Comparison of ENCODE assay signal across 1 cellular context in the genomic region with DNA sequence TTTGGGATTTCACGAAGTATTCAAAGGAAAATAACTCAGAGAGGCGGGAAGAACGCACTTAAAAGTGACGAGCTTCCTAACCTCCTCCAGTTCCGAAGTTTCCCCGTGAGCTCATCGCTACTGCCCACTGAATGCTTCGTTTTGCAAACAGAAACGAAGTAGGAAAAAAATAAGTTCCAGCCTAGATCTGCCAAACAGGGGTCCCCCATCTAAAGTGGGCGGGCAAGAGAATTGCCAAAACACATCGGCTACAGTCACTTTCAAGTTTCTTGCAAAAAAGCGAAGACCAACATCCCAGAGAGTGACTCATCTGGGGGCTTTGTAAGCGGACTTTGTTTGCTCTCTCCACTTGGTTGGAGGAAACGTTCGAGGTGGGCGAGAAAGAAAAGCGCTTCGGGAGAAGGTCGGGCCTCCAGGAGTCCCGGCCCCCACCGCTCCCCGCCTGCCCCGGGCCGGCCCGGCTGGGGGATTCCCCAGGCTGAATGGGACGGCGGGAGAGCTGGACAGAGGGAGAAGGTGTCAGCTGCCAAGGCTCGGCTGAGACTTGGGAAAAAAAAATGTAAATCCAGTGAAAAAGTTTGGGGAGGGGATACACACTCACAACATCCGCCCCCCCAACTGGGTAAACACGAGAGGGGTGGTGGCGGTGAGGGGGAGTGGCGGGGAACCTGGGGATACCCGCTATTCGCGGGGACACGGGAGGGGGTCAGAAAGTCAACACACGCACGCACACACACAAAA.
A peak's percentile ranks its signal among the peaks of the same experiment; 100 is the strongest.
TF ChIP-seq lines count a peak whose summit lies in the region.

No MANE protein-coding gene starts in this region.

TF ChIP-seq in HepG2, 621 proteins besides CTCF, POLR2A, EP300 and RAD21 (continued from another document and continues in another):
- TF ChIP-seq, protein P1, sequence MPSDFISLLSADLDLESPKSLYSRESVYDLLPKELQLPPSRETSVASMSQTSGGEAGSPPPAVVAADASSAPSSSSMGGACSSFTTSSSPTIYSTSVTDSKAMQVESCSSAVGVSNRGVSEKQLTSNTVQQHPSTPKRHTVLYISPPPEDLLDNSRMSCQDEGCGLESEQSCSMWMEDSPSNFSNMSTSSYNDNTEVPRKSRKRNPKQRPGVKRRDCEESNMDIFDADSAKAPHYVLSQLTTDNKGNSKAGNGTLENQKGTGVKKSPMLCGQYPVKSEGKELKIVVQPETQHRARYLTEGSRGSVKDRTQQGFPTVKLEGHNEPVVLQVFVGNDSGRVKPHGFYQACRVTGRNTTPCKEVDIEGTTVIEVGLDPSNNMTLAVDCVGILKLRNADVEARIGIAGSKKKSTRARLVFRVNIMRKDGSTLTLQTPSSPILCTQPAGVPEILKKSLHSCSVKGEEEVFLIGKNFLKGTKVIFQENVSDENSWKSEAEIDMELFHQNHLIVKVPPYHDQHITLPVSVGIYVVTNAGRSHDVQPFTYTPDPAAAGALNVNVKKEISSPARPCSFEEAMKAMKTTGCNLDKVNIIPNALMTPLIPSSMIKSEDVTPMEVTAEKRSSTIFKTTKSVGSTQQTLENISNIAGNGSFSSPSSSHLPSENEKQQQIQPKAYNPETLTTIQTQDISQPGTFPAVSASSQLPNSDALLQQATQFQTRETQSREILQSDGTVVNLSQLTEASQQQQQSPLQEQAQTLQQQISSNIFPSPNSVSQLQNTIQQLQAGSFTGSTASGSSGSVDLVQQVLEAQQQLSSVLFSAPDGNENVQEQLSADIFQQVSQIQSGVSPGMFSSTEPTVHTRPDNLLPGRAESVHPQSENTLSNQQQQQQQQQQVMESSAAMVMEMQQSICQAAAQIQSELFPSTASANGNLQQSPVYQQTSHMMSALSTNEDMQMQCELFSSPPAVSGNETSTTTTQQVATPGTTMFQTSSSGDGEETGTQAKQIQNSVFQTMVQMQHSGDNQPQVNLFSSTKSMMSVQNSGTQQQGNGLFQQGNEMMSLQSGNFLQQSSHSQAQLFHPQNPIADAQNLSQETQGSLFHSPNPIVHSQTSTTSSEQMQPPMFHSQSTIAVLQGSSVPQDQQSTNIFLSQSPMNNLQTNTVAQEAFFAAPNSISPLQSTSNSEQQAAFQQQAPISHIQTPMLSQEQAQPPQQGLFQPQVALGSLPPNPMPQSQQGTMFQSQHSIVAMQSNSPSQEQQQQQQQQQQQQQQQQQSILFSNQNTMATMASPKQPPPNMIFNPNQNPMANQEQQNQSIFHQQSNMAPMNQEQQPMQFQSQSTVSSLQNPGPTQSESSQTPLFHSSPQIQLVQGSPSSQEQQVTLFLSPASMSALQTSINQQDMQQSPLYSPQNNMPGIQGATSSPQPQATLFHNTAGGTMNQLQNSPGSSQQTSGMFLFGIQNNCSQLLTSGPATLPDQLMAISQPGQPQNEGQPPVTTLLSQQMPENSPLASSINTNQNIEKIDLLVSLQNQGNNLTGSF (CRISPR knock-in tag; IDR thresholded peaks at IDR 0.05) = no peak
- TF ChIP-seq TP53 (CRISPR knock-in tag; conservative IDR thresholded peaks at IDR 0.05) = no peak
- TF ChIP-seq HMGA1 (CRISPR knock-in tag; conservative IDR thresholded peaks at IDR 0.05) = no peak
- TF ChIP-seq, protein P2, sequence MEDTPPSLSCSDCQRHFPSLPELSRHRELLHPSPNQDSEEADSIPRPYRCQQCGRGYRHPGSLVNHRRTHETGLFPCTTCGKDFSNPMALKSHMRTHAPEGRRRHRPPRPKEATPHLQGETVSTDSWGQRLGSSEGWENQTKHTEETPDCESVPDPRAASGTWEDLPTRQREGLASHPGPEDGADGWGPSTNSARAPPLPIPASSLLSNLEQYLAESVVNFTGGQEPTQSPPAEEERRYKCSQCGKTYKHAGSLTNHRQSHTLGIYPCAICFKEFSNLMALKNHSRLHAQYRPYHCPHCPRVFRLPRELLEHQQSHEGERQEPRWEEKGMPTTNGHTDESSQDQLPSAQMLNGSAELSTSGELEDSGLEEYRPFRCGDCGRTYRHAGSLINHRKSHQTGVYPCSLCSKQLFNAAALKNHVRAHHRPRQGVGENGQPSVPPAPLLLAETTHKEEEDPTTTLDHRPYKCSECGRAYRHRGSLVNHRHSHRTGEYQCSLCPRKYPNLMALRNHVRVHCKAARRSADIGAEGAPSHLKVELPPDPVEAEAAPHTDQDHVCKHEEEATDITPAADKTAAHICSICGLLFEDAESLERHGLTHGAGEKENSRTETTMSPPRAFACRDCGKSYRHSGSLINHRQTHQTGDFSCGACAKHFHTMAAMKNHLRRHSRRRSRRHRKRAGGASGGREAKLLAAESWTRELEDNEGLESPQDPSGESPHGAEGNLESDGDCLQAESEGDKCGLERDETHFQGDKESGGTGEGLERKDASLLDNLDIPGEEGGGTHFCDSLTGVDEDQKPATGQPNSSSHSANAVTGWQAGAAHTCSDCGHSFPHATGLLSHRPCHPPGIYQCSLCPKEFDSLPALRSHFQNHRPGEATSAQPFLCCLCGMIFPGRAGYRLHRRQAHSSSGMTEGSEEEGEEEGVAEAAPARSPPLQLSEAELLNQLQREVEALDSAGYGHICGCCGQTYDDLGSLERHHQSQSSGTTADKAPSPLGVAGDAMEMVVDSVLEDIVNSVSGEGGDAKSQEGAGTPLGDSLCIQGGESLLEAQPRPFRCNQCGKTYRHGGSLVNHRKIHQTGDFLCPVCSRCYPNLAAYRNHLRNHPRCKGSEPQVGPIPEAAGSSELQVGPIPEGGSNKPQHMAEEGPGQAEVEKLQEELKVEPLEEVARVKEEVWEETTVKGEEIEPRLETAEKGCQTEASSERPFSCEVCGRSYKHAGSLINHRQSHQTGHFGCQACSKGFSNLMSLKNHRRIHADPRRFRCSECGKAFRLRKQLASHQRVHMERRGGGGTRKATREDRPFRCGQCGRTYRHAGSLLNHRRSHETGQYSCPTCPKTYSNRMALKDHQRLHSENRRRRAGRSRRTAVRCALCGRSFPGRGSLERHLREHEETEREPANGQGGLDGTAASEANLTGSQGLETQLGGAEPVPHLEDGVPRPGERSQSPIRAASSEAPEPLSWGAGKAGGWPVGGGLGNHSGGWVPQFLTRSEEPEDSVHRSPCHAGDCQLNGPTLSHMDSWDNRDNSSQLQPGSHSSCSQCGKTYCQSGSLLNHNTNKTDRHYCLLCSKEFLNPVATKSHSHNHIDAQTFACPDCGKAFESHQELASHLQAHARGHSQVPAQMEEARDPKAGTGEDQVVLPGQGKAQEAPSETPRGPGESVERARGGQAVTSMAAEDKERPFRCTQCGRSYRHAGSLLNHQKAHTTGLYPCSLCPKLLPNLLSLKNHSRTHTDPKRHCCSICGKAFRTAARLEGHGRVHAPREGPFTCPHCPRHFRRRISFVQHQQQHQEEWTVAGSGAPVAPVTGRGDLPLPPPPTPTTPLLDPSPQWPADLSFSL (CRISPR knock-in tag; IDR thresholded peaks at IDR 0.05) = no peak
- TF ChIP-seq, protein P3, sequence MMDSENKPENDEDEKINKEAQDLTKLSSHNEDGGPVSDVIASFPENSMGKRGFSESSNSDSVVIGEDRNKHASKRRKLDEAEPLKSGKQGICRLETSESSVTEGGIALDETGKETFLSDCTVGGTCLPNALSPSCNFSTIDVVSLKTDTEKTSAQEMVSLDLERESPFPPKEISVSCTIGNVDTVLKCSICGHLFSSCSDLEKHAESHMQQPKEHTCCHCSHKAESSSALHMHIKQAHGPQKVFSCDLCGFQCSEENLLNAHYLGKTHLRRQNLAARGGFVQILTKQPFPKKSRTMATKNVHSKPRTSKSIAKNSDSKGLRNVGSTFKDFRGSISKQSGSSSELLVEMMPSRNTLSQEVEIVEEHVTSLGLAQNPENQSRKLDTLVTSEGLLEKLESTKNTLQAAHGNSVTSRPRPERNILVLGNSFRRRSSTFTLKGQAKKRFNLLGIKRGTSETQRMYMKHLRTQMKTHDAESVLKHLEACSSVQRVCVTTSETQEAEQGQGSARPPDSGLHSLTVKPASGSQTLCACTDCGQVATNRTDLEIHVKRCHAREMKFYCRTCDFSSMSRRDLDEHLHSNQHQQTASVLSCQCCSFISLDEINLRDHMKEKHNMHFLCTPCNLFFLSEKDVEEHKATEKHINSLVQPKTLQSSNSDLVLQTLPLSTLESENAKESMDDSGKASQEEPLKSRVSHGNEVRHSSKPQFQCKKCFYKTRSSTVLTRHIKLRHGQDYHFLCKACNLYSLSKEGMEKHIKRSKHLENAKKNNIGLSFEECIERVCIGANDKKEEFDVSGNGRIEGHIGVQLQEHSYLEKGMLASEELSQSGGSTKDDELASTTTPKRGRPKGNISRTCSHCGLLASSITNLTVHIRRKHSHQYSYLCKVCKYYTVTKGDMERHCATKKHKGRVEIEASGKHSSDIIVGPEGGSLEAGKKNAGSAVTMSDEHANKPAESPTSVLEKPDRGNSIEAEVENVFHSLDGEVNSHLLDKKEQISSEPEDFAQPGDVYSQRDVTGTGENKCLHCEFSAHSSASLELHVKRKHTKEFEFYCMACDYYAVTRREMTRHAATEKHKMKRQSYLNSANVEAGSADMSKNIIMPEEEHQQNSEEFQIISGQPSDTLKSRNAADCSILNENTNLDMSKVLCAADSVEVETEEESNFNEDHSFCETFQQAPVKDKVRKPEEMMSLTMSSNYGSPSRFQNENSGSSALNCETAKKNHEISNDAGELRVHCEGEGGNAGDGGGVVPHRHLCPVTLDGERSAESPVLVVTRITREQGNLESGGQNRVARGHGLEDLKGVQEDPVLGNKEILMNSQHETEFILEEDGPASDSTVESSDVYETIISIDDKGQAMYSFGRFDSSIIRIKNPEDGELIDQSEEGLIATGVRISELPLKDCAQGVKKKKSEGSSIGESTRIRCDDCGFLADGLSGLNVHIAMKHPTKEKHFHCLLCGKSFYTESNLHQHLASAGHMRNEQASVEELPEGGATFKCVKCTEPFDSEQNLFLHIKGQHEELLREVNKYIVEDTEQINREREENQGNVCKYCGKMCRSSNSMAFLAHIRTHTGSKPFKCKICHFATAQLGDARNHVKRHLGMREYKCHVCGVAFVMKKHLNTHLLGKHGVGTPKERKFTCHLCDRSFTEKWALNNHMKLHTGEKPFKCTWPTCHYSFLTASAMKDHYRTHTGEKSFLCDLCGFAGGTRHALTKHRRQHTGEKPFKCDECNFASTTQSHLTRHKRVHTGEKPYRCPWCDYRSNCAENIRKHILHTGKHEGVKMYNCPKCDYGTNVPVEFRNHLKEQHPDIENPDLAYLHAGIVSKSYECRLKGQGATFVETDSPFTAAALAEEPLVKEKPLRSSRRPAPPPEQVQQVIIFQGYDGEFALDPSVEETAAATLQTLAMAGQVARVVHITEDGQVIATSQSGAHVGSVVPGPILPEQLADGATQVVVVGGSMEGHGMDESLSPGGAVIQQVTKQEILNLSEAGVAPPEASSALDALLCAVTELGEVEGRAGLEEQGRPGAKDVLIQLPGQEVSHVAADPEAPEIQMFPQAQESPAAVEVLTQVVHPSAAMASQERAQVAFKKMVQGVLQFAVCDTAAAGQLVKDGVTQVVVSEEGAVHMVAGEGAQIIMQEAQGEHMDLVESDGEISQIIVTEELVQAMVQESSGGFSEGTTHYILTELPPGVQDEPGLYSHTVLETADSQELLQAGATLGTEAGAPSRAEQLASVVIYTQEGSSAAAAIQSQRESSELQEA (CRISPR knock-in tag; IDR thresholded peaks at IDR 0.05; ENCODE audit: not compliant biosample characterization) = no peak
- TF ChIP-seq MED8 (CRISPR knock-in tag; IDR thresholded peaks at IDR 0.05; ENCODE audit: insufficient replicate concordance) = no peak
- TF ChIP-seq, protein P4, sequence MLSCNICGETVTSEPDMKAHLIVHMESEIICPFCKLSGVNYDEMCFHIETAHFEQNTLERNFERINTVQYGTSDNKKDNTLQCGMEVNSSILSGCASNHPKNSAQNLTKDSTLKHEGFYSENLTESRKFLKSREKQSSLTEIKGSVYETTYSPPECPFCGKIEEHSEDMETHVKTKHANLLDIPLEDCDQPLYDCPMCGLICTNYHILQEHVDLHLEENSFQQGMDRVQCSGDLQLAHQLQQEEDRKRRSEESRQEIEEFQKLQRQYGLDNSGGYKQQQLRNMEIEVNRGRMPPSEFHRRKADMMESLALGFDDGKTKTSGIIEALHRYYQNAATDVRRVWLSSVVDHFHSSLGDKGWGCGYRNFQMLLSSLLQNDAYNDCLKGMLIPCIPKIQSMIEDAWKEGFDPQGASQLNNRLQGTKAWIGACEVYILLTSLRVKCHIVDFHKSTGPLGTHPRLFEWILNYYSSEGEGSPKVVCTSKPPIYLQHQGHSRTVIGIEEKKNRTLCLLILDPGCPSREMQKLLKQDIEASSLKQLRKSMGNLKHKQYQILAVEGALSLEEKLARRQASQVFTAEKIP (CRISPR knock-in tag; IDR thresholded peaks at IDR 0.05; ENCODE audit: borderline replicate concordance) = no peak
- 0 out of 2 replicates have a peak, but pooled peaks have one; percentile 9 for TF ChIP-seq DPF2 (CRISPR knock-in tag; IDR thresholded peaks at IDR 0.05; ENCODE audit: borderline replicate concordance, low read depth)
- no peak for TF ChIP-seq DMAP1 (CRISPR knock-in tag; IDR thresholded peaks at IDR 0.05)
- TF ChIP-seq ZKSCAN8 (CRISPR knock-in tag; IDR thresholded peaks at IDR 0.05; ENCODE audit: borderline replicate concordance) = no peak
- peak; percentile 52 for TF ChIP-seq PTBP1 (IDR thresholded peaks at IDR 0.05; ENCODE audit: low read depth, low read length, poor library complexity, severe bottlenecking)
- no peak for TF ChIP-seq REPIN1 (CRISPR knock-in tag; IDR thresholded peaks at IDR 0.05; ENCODE audit: borderline replicate concordance, low read depth)
- no peak for TF ChIP-seq ZNF790 (CRISPR knock-in tag; IDR thresholded peaks at IDR 0.05; ENCODE audit: borderline replicate concordance)
- 0 out of 2 replicates have a peak, but pooled peaks have one; percentile 23 for TF ChIP-seq CBFB (CRISPR knock-in tag; IDR thresholded peaks at IDR 0.05)
- TF ChIP-seq GFI1 (CRISPR knock-in tag; IDR thresholded peaks at IDR 0.05; ENCODE audit: borderline replicate concordance) = no peak; the same call in 1 of the 2 replicates
- TF ChIP-seq PLRG1 (conservative IDR thresholded peaks at IDR 0.05) = no peak
- no peak for TF ChIP-seq ZNF558 (CRISPR knock-in tag; IDR thresholded peaks at IDR 0.05; ENCODE audit: borderline replicate concordance)
- TF ChIP-seq, protein P5, sequence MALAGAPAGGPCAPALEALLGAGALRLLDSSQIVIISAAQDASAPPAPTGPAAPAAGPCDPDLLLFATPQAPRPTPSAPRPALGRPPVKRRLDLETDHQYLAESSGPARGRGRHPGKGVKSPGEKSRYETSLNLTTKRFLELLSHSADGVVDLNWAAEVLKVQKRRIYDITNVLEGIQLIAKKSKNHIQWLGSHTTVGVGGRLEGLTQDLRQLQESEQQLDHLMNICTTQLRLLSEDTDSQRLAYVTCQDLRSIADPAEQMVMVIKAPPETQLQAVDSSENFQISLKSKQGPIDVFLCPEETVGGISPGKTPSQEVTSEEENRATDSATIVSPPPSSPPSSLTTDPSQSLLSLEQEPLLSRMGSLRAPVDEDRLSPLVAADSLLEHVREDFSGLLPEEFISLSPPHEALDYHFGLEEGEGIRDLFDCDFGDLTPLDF (CRISPR knock-in tag; IDR thresholded peaks at IDR 0.05) = no peak
- TF ChIP-seq, protein P6, sequence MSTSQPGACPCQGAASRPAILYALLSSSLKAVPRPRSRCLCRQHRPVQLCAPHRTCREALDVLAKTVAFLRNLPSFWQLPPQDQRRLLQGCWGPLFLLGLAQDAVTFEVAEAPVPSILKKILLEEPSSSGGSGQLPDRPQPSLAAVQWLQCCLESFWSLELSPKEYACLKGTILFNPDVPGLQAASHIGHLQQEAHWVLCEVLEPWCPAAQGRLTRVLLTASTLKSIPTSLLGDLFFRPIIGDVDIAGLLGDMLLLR (CRISPR knock-in tag; IDR thresholded peaks at IDR 0.05) = no peak
- TF ChIP-seq IKZF4 (CRISPR knock-in tag; IDR thresholded peaks at IDR 0.05; ENCODE audit: borderline replicate concordance, low read depth, not compliant biosample characterization) = no peak
- TF ChIP-seq AGO2 (optimal IDR thresholded peaks at IDR 0.05; ENCODE audit: low read depth, low read length) = peak; percentile 7
- TF ChIP-seq, protein P7, sequence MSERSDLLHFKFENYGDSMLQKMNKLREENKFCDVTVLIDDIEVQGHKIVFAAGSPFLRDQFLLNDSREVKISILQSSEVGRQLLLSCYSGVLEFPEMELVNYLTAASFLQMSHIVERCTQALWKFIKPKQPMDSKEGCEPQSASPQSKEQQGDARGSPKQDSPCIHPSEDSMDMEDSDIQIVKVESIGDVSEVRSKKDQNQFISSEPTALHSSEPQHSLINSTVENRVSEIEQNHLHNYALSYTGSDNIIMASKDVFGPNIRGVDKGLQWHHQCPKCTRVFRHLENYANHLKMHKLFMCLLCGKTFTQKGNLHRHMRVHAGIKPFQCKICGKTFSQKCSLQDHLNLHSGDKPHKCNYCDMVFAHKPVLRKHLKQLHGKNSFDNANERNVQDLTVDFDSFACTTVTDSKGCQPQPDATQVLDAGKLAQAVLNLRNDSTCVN (CRISPR knock-in tag; IDR thresholded peaks at IDR 0.05; ENCODE audit: borderline replicate concordance) = no peak
